ENCODE assay signal across 1 cellular context in the genomic region with DNA sequence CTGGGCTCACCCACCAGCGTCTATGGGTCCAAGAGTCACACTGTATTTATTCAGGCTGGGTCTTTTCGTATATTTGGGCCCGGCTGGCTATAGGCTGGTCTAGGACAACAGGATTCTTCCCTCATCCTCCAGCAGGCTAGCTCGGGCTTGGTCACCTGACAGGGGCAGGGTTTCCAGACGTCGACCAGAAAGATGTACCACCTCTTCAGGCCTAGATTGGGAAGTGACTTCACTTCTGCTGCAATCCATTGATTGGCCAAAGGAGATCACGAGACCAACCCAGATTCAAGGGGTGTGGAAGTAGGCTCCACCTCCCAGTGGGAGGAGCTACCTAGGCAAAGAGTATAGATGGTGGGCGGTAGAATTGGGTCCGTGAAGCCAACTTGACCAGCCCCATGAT.
TF ChIP-seq lines count a peak whose summit lies in the region.

No MANE protein-coding gene starts in this region.

TF ChIP-seq in K562, 482 proteins besides CTCF, POLR2A, EP300 and RAD21:
- TF ChIP-seq, protein P1, sequence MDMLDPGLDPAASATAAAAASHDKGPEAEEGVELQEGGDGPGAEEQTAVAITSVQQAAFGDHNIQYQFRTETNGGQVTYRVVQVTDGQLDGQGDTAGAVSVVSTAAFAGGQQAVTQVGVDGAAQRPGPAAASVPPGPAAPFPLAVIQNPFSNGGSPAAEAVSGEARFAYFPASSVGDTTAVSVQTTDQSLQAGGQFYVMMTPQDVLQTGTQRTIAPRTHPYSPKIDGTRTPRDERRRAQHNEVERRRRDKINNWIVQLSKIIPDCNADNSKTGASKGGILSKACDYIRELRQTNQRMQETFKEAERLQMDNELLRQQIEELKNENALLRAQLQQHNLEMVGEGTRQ (CRISPR knock-in tag; IDR thresholded peaks at IDR 0.05), result peak; percentile 59
